Comparison of ENCODE assay signal across 9 cellular contexts in the genomic region with DNA sequence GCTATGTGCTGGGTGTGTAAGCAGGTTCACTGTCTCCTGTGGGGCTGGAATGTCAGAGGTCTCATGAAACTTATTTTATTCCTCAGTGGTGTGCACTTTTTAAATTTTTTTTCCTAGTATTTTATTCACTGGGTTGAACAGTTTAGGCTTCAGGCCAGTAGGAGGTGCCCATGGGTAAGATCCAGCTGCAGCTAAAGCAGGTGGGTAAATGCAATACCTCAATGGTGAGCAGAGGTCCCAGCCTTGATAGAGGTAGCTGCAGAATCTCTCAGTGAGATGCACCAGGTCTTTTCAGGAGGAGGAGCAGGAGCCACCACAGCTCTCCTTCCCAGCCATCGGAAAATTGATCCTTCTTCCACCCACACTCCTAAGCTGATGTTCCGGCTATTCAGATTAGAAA. TPM values are rescaled to one million over a fixed set of nuclear protein-coding genes. Genes with fewer than 3 reads are reported as not detected.
A peak's percentile ranks its signal among the peaks of the same experiment; 100 is the strongest.
DNase-seq lines count a peak whose midpoint lies in the region; TF ChIP-seq lines count a peak whose summit lies in the region.
"Had no signal": no experiment of that assay in that cellular context is flagged by ENCODE, and none has a peak within 500 bp of the region (broad histone marks: within the 10 kb centered on the region; RNA-seq: fewer than 3 reads in every experiment).

No MANE protein-coding gene starts in this region.

- H3K27ac ChIP-seq in OCI-LY7 (ENCODE audit: low read depth, low read length, poor library complexity, severe bottlenecking): no peak overlapping the region
- H3K27ac ChIP-seq: BLaER1 treated with 17β-estradiol and CSF1 and Interleukin-3, amounts not matched to agents 10 nM and 100 nM had no signal

- no peaks in the 10 kb centered on the region for H3K79me2 ChIP-seq in OCI-LY7 (ENCODE audit: insufficient read depth, low read depth, low read length)

- DNase-seq in activated T-cell treated with anti-CD3 and anti-CD28 coated beads for 24 hours (ENCODE audit: low read depth) (peak; percentile 30), activated T-cell treated with anti-CD3 and anti-CD28 coated beads for 4 hours (no peak), OCI-LY7 (ENCODE audit: low spot score) (peak; percentile 30), dermis blood vessel endothelial cell (peak; percentile 7), ureter (ENCODE audit: low spot score) (no peak), AG08395 (ENCODE audit: low spot score) (no peak), NCI-H510A (lab: John Stamatoyannopoulos, UW) (no peak)
- peak; percentile 11 for DNase-seq in stimulated activated CD8-positive, alpha-beta memory T cell treated with anti-CD3 and anti-CD28 coated beads, Interleukin-4, amount 100 ng/mL, for 24 hours (ENCODE audit: low read depth)

- no peak overlapping the region for H3K4me3 ChIP-seq in OCI-LY7 (ENCODE audit: low read depth, low read length, poor library complexity, severe bottlenecking)
- H3K4me3 ChIP-seq: BLaER1 treated with 17β-estradiol and CSF1 and Interleukin-3, amounts not matched to agents 10 nM and 100 nM had no signal

- no peaks in the 10 kb centered on the region for H3K4me1 ChIP-seq in OCI-LY7 (ENCODE audit: insufficient read depth, low read length, poor library complexity, severe bottlenecking)
- H3K4me1 ChIP-seq: BLaER1 treated with 17β-estradiol and CSF1 and Interleukin-3, amounts not matched to agents 10 nM and 100 nM had no signal

- BruUV-seq in OCI-LY7 (replicated peaks; lab: Mats Ljungman, UMichigan): no TSS peak

- no peak overlapping the region for H2AFZ ChIP-seq in OCI-LY7 (ENCODE audit: low read length)

- H3K36me3 ChIP-seq in OCI-LY7 (ENCODE audit: insufficient read depth, low read length): no peaks in the 10 kb centered on the region
- H3K36me3 ChIP-seq: BLaER1 treated with 17β-estradiol and CSF1 and Interleukin-3, amounts not matched to agents 10 nM and 100 nM had no signal

- POLR2A ChIA-PET in OCI-LY7 (lab: Charles Lee): no interaction called here

- TF ChIP-seq CTCF in OCI-LY7 (conservative IDR thresholded peaks at IDR 0.05; ENCODE audit: low read length): peak; percentile 74

- no peaks in the 10 kb centered on the region for H4K20me1 ChIP-seq in OCI-LY7 (ENCODE audit: insufficient read depth, low read length)
- H4K20me1 ChIP-seq: BLaER1 treated with 17β-estradiol and CSF1 and Interleukin-3, amounts not matched to agents 10 nM and 100 nM had no signal

- no peaks in the 10 kb centered on the region for H3K9me2 ChIP-seq in OCI-LY7 (ENCODE audit: insufficient read depth, low read length)

- CTCF ChIA-PET in OCI-LY7 (lab: Charles Lee; ENCODE audit: unreplicated experiment): no interaction called here

- H3K9me3 ChIP-seq in OCI-LY7 (ENCODE audit: low read length): no peaks in the 10 kb centered on the region

- intact Hi-C loops in OCI-LY7 (cut with micrococcal nuclease; ENCODE audit: unreplicated experiment): no loop called here

- H3K4me2 ChIP-seq in OCI-LY7 (ENCODE audit: low read length): no peak overlapping the region
- H3K4me2 ChIP-seq: BLaER1 treated with 17β-estradiol and CSF1 and Interleukin-3, amounts not matched to agents 10 nM and 100 nM had no signal

RNA-seq across cellular contexts. Expression of a gene that starts 12.6 kb away (rescaled TPM):
- not detected in 2 replicates for total RNA-seq in OCI-LY7 (2014; rRNA removed; shearing (Covaris generic))
- total RNA-seq in OCI-LY7 (2022): not detected in 2 replicates
- not detected in 2 replicates for total RNA-seq in dermis blood vessel endothelial cell
- total RNA-seq in ureter: not detected

RNA-seq across cellular contexts. Expression of a gene that starts 21.6 kb away (rescaled TPM):
- not detected in 2 replicates for total RNA-seq in OCI-LY7 (2014; rRNA removed; shearing (Covaris generic))
- total RNA-seq in OCI-LY7 (2022) (not detected in 2 replicates), dermis blood vessel endothelial cell (not detected in 2 replicates), ureter (not detected)

RNA-seq across cellular contexts. Expression of a gene that starts 37.5 kb away (rescaled TPM):
- not detected in 2 replicates for total RNA-seq in OCI-LY7 (2014; rRNA removed; shearing (Covaris generic))
- not detected in 2 replicates for total RNA-seq in OCI-LY7 (2022)
- total RNA-seq in dermis blood vessel endothelial cell: not detected in 2 replicates
- total RNA-seq in ureter: 2.1 TPM

RNA-seq across cellular contexts. Expression of a gene that starts 39.1 kb away (rescaled TPM):
- total RNA-seq in OCI-LY7 (2014; rRNA removed; shearing (Covaris generic)): not detected in 2 replicates
- total RNA-seq in OCI-LY7 (2022) (not detected in 2 replicates), dermis blood vessel endothelial cell (not detected in 2 replicates), ureter (not detected)

Comparison
In these comparisons a context has a peak if more than half of its experiments do, and no peak if none do; other contexts are left out.
1. DNase-seq: peak in activated T-cell treated with anti-CD3 and anti-CD28 coated beads for 24 hours (single experiment), OCI-LY7 (single experiment), dermis blood vessel endothelial cell (single experiment) and stimulated activated CD8-positive, alpha-beta memory T cell treated with anti-CD3 and anti-CD28 coated beads, Interleukin-4, amount 100 ng/mL, for 24 hours (single experiment); none in activated T-cell treated with anti-CD3 and anti-CD28 coated beads for 4 hours (single experiment), ureter (single experiment), AG08395 (single experiment) and NCI-H510A (single experiment).